Comparison of ENCODE assay signal across 11 cellular contexts in genomic region chr6:36752886-36753506, GRCh38. TPM values are rescaled to one million over a fixed set of nuclear protein-coding genes. Genes with fewer than 3 reads are reported as not detected.
DNase-seq lines count a peak whose midpoint lies in the region; ATAC-seq and TF ChIP-seq lines count a peak whose summit lies in the region.
"Had no signal": no experiment of that assay in that cellular context is flagged by ENCODE, and none has a peak within 500 bp of the region (broad histone marks: within the 10 kb centered on the region; RNA-seq: fewer than 3 reads in every experiment).

No MANE protein-coding gene starts in this region.

- intact Hi-C loops in left ventricle myocardium superior (cut with micrococcal nuclease) = no loop called here

- ATAC-seq in GM19467 (IDR thresholded peaks at IDR 0.05; ENCODE audit: unreplicated experiment) (peak; percentile 33), left ventricle myocardium superior (peak; percentile 58)

- peak overlapping the region; percentile 75; the same call in 1 of the 2 replicates for H3K4me3 ChIP-seq in GM12865 (ENCODE audit: low read depth, low read length)

- no peak for TF ChIP-seq CTCF in GM12865 (IDR thresholded peaks at IDR 0.05; ENCODE audit: insufficient read depth, low read depth, low read length, missing control alignments)

- peak; percentile 87 for DNase-seq in GM12865 (ENCODE audit: low read depth)
- peak; percentile 91 for DNase-seq in NOMO-1 treated with DMSO at 0.1 percent for 48 hours (lab: John Stamatoyannopoulos, UW; ENCODE audit: unreplicated experiment)
- DNase-seq in left ventricle myocardium superior = no peak
- no peak for DNase-seq in stimulated activated CD4-positive, alpha-beta T cell treated with anti-CD3 and anti-CD28 coated beads, Interleukin-4, amount 100 ng/mL, for 24 hours
- DNase-seq in NCI-H748 treated with DMSO at 0.1 percent for 48 hours (lab: John Stamatoyannopoulos, UW) = no peak
- no peak for DNase-seq in T-helper 2 cell
- DNase-seq in glomerular visceral epithelial cell (ENCODE audit: extremely low spot score) = no peak
- DNase-seq: effector CD4-positive, alpha-beta T cell; mammary epithelial cell; NCI-H345 had no signal

RNA-seq across cellular contexts. Expression of gene RAB44, which starts 55.4 kb away (rescaled TPM):
- total RNA-seq in left ventricle myocardium superior = 0.07 TPM

Comparison
In these comparisons a context has a peak if more than half of its experiments do, and no peak if none do; other contexts are left out.
1. DNase-seq: peak in GM12865 (single experiment) and NOMO-1 treated with DMSO at 0.1 percent for 48 hours (single experiment); none in left ventricle myocardium superior (single experiment), stimulated activated CD4-positive, alpha-beta T cell treated with anti-CD3 and anti-CD28 coated beads, Interleukin-4, amount 100 ng/mL, for 24 hours (single experiment), NCI-H748 treated with DMSO at 0.1 percent for 48 hours (single experiment), T-helper 2 cell (0 of 5) and glomerular visceral epithelial cell (single experiment).